In genomic region chr6:161152904-161153662, GRCh38 we compare ENCODE assay signal across 9 cellular contexts.
A peak's percentile ranks its signal among the peaks of the same experiment; 100 is the strongest.
DNase-seq lines count a peak whose midpoint lies in the region; ATAC-seq and TF ChIP-seq lines count a peak whose summit lies in the region.
"Had no signal": no experiment of that assay in that cellular context is flagged by ENCODE, and none has a peak within 500 bp of the region (broad histone marks: within the 10 kb centered on the region; RNA-seq: fewer than 3 reads in every experiment).

No MANE protein-coding gene starts in this region.

- H3K4me1 Mint-ChIP-seq in activated naive CD4-positive, alpha-beta T cell treated with anti-CD3 and anti-CD28 coated beads for 36 hours (ENCODE audit: low read depth): no peaks in the 10 kb centered on the region
- no peaks in the 10 kb centered on the region for H3K4me1 Mint-ChIP-seq in type B pancreatic cell (ENCODE audit: unreplicated experiment)

- intact Hi-C loops in activated naive CD4-positive, alpha-beta T cell treated with anti-CD3 and anti-CD28 coated beads for 36 hours (cut with micrococcal nuclease): loop anchor here (1.0 to 10.0 kb wide), 2 partner anchors 218 kb away; no protein-coding TSS in a partner anchor

- DNase-seq in activated naive CD4-positive, alpha-beta T cell treated with anti-CD3 and anti-CD28 coated beads for 36 hours: peak; percentile 13
- no peak for DNase-seq in activated naive CD4-positive, alpha-beta T cell treated with Interleukin-2 at 50 U/mL for 16 hours
- DNase-seq in UCSD-AML1 (lab: John Stamatoyannopoulos, UW; ENCODE audit: unreplicated experiment) (peak; percentile 41), foreskin keratinocyte (no peak), type B pancreatic cell (ENCODE audit: extremely low spot score, unreplicated experiment) (no peak), islet precursor cell (no peak), NCI-H774 (lab: John Stamatoyannopoulos, UW) (no peak)
- DNase-seq: midbrain had no signal

- no peak overlapping the region for H3K27ac Mint-ChIP-seq in activated naive CD4-positive, alpha-beta T cell treated with anti-CD3 and anti-CD28 coated beads for 36 hours
- H3K27ac Mint-ChIP-seq in type B pancreatic cell: no peak overlapping the region

- no peaks in the 10 kb centered on the region for H3K4me1 ChIP-seq in foreskin keratinocyte

- H3K4me3 Mint-ChIP-seq in activated naive CD4-positive, alpha-beta T cell treated with anti-CD3 and anti-CD28 coated beads for 36 hours: no peak overlapping the region
- no peak overlapping the region for H3K4me3 Mint-ChIP-seq in type B pancreatic cell

- no peaks in the 10 kb centered on the region for H3K27me3 ChIP-seq in foreskin keratinocyte

- peaks cover 3% of the 10 kb centered on the region for H3K36me3 Mint-ChIP-seq in activated naive CD4-positive, alpha-beta T cell treated with anti-CD3 and anti-CD28 coated beads for 36 hours (ENCODE audit: low read depth)
- peaks cover 23% of the 10 kb centered on the region for H3K36me3 Mint-ChIP-seq in type B pancreatic cell

- CTCF ChIA-PET in activated naive CD4-positive, alpha-beta T cell treated with anti-CD3 and anti-CD28 coated beads for 36 hours (lab: Charles Lee): interaction anchor here (0.6 to 1.1 kb wide), 4 partner anchors 121 to 219 kb away, joined by 3 read pairs; partner anchors contain the start of gene AGPAT4

- no peaks in the 10 kb centered on the region for H3K27me3 Mint-ChIP-seq in activated naive CD4-positive, alpha-beta T cell treated with anti-CD3 and anti-CD28 coated beads for 36 hours (ENCODE audit: low read depth)
- H3K27me3 Mint-ChIP-seq in type B pancreatic cell: no peaks in the 10 kb centered on the region

- H3K9me3 Mint-ChIP-seq in activated naive CD4-positive, alpha-beta T cell treated with anti-CD3 and anti-CD28 coated beads for 36 hours: peaks cover 7% of the 10 kb centered on the region
- no peaks in the 10 kb centered on the region for H3K9me3 Mint-ChIP-seq in type B pancreatic cell

- peak; percentile 66 for TF ChIP-seq CTCF in foreskin keratinocyte (conservative IDR thresholded peaks at IDR 0.05)
- TF ChIP-seq CTCF in type B pancreatic cell (conservative IDR thresholded peaks at IDR 0.05): peak; percentile 33

- peak; percentile 37 for ATAC-seq in foreskin keratinocyte
- no peak for ATAC-seq in HG02642 (IDR thresholded peaks at IDR 0.05; ENCODE audit: poor library complexity, unreplicated experiment)

- no peak overlapping the region for H3K27ac ChIP-seq in foreskin keratinocyte

Comparison
In these comparisons a context has a peak if more than half of its experiments do, and no peak if none do; other contexts are left out.
1. DNase-seq: peak in activated naive CD4-positive, alpha-beta T cell treated with anti-CD3 and anti-CD28 coated beads for 36 hours (single experiment) and UCSD-AML1 (single experiment); none in activated naive CD4-positive, alpha-beta T cell treated with Interleukin-2 at 50 U/mL for 16 hours (single experiment), foreskin keratinocyte (0 of 2), type B pancreatic cell (single experiment), islet precursor cell (single experiment) and NCI-H774 (single experiment).